Comparison of ENCODE assay signal across 11 cellular contexts in the genomic region with DNA sequence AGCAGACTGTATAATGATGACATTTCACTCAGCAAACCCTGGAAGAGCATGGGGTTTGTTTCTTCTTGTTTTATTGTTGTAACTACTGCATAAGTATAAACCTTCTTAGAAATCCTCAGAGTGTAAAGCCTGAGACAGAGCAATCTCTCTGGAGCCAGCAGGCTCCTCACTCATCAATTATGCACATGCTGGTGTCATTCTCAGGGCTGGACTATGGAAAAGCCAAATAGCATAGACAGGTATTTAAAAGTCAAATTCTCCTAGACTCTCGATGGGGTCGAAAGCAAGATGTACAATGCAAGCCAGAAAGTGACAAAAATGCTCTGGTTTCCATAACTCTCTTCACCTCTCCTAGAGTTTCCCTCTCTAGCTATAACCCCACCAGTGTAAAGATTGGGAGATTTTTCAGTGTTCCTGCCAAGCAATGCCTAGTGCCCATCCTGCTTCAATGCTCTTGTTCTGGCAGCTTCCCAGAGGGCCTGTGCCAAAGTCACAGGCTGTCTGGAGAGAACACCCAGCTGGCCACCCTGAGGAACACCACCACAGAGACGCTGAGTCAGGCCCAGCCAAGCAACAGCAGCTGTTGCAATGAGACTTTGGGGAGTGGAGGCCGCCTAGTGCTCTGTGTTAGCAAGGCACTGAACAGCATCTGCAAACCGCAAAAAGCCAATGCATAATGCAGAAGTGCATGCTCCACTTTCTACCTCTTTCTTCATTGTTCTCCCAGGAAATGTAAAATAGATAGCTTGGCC.
DNase-seq lines count a peak whose midpoint lies in the region; ATAC-seq and TF ChIP-seq lines count a peak whose summit lies in the region.
"Had no signal": no experiment of that assay in that cellular context is flagged by ENCODE, and none has a peak within 500 bp of the region (broad histone marks: within the 10 kb centered on the region; RNA-seq: fewer than 3 reads in every experiment).

No MANE protein-coding gene starts in this region.

- DNase-seq in DMS 273 (lab: John Stamatoyannopoulos, UW; ENCODE audit: unreplicated experiment) (peak; percentile 96), NCI-H1694 treated with DMSO at 0.1 percent for 48 hours (lab: John Stamatoyannopoulos, UW) (peak; percentile 55), anterior cingulate cortex (lab: John Stamatoyannopoulos, UW) (peak in 52 of 58 donors; percentile 7 to 83 (median 47)), left lung (no peak)
- no peak for DNase-seq in activated CD8-positive, alpha-beta memory T cell treated with anti-CD3 and anti-CD28 coated beads, Interleukin-2, amount 10 ng/mL, durations not matched to agents 7 days and 5 days
- DNase-seq in activated T-cell treated with anti-CD3 and anti-CD28 coated beads, Interleukin-2, amount 50 U/mL, for 1 hour = no peak
- DNase-seq: activated T-cell treated with anti-CD3 and anti-CD28 coated beads, Interleukin-2, amount 50 U/mL, for 24 hours; colonic mucosa; stimulated activated CD8-positive, alpha-beta memory T cell treated with anti-CD3 and anti-CD28 coated beads, Interleukin-4, amount 100 ng/mL, for 48 hours had no signal

- ATAC-seq in left lung (peak; percentile 64), GM19328 (IDR thresholded peaks at IDR 0.05; ENCODE audit: unreplicated experiment) (no peak), HG02798 (IDR thresholded peaks at IDR 0.05; ENCODE audit: poor library complexity, unreplicated experiment) (no peak)
- no peak for ATAC-seq in activated CD8-positive, alpha-beta memory T cell treated with anti-CD3 and anti-CD28 coated beads, Interleukin-2, amount 10 ng/mL, durations not matched to agents 7 days and 5 days

- H3K4me3 ChIP-seq in left lung = no peak overlapping the region
- H3K4me3 ChIP-seq: colonic mucosa had no signal

- no peaks in the 10 kb centered on the region for H3K4me1 Mint-ChIP-seq in activated CD8-positive, alpha-beta memory T cell treated with anti-CD3 and anti-CD28 coated beads, Interleukin-2, amount 10 ng/mL, durations not matched to agents 7 days and 5 days

- H3K4me3 Mint-ChIP-seq in activated CD8-positive, alpha-beta memory T cell treated with anti-CD3 and anti-CD28 coated beads, Interleukin-2, amount 10 ng/mL, durations not matched to agents 7 days and 5 days = no peak overlapping the region
- H3K4me3 Mint-ChIP-seq: activated T-cell treated with anti-CD3 and anti-CD28 coated beads, Interleukin-2, amount 50 U/mL, for 24 hours had no signal

- no peaks in the 10 kb centered on the region for H3K9me3 Mint-ChIP-seq in activated CD8-positive, alpha-beta memory T cell treated with anti-CD3 and anti-CD28 coated beads, Interleukin-2, amount 10 ng/mL, durations not matched to agents 7 days and 5 days (ENCODE audit: low read depth)

- H3K27ac Mint-ChIP-seq in activated CD8-positive, alpha-beta memory T cell treated with anti-CD3 and anti-CD28 coated beads, Interleukin-2, amount 10 ng/mL, durations not matched to agents 7 days and 5 days = no peak overlapping the region
- H3K27ac Mint-ChIP-seq: activated T-cell treated with anti-CD3 and anti-CD28 coated beads, Interleukin-2, amount 50 U/mL, for 24 hours had no signal

- no peaks in the 10 kb centered on the region for H3K9me3 ChIP-seq in left lung
- H3K9me3 ChIP-seq: colonic mucosa had no signal

- no peaks in the 10 kb centered on the region for H3K27me3 Mint-ChIP-seq in activated CD8-positive, alpha-beta memory T cell treated with anti-CD3 and anti-CD28 coated beads, Interleukin-2, amount 10 ng/mL, durations not matched to agents 7 days and 5 days

- no peak overlapping the region for H3K27ac ChIP-seq in left lung
- H3K27ac ChIP-seq: colonic mucosa had no signal

- no peaks in the 10 kb centered on the region for H3K4me1 ChIP-seq in left lung
- H3K4me1 ChIP-seq: colonic mucosa had no signal

- no peaks in the 10 kb centered on the region for H3K27me3 ChIP-seq in left lung
- H3K27me3 ChIP-seq: colonic mucosa had no signal

- H3K36me3 Mint-ChIP-seq in activated CD8-positive, alpha-beta memory T cell treated with anti-CD3 and anti-CD28 coated beads, Interleukin-2, amount 10 ng/mL, durations not matched to agents 7 days and 5 days = no peaks in the 10 kb centered on the region

- CTCF ChIA-PET in activated CD8-positive, alpha-beta memory T cell treated with anti-CD3 and anti-CD28 coated beads, Interleukin-2, amount 10 ng/mL, durations not matched to agents 7 days and 5 days (lab: Charles Lee) = no interaction called here

- TF ChIP-seq CTCF in left lung (IDR thresholded peaks at IDR 0.05) = no peak

- intact Hi-C loops in left lung (cut with DNase I) = no loop called here

- H3K36me3 ChIP-seq in left lung = no peaks in the 10 kb centered on the region
- H3K36me3 ChIP-seq: colonic mucosa had no signal

Comparison
In these comparisons a context has a peak if more than half of its experiments do, and no peak if none do; other contexts are left out.
1. DNase-seq: peak in DMS 273 (single experiment), NCI-H1694 treated with DMSO at 0.1 percent for 48 hours (single experiment) and anterior cingulate cortex (52 of 58); none in left lung (0 of 2), activated CD8-positive, alpha-beta memory T cell treated with anti-CD3 and anti-CD28 coated beads, Interleukin-2, amount 10 ng/mL, durations not matched to agents 7 days and 5 days (single experiment) and activated T-cell treated with anti-CD3 and anti-CD28 coated beads, Interleukin-2, amount 50 U/mL, for 1 hour (single experiment).